11 cellular contexts compared by ENCODE assay signal in the genomic region with DNA sequence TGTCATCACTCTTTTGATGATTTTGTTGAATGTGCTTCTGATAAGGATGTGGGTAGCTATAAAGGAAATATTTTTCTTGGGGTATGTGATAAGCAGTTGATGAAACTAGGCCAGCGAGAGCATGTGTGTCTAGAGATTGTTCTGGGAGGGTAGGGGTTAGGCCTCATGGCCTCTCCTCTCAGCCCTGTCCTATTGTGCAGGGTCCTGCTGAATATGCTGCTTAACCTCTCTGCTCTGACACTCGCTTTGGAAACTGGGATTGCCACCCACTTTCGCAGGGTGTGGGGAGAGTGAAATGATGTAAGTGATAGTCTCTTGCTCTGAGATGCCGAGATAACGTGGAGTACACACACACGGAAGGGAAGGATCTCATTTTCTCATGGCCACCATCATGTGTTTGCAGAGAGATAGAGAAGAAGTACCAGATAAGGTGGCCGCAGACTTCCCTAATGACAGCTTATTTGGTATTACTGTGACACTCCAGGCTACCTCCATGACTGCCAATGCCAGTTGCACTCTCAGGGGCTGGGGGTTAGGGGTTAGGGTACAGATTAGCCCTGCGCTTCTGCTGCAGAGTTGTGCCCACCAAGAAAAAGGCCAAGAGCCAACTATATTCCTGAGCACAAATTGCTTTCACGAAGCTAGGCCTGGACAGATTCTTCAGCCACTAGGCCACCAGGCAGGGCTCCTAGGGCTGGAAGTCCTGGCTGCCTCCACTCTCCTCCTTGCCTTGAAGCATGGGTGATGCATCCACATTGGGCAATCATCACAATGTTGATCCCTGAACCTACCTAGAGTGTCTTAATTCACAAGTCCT. TPM values are rescaled to one million over a fixed set of nuclear protein-coding genes. Genes with fewer than 3 reads are reported as not detected.
DNase-seq lines count a peak whose midpoint lies in the region; ATAC-seq and TF ChIP-seq lines count a peak whose summit lies in the region.
"Had no signal": no experiment of that assay in that cellular context is flagged by ENCODE, and none has a peak within 500 bp of the region (broad histone marks: within the 10 kb centered on the region; RNA-seq: fewer than 3 reads in every experiment).

No MANE protein-coding gene starts in this region.

- H3K4me3 Mint-ChIP-seq in CD14-positive monocyte = no peak overlapping the region
- peak overlapping the region; percentile 86 for H3K4me3 Mint-ChIP-seq in activated naive CD4-positive, alpha-beta T cell treated with anti-CD3 and anti-CD28 coated beads, Interleukin-2, amount 50 U/mL, for 24 hours
- H3K4me3 Mint-ChIP-seq in naive B cell = peak overlapping the region in 6 of 8 donors; percentile 16 to 65 (median 36)

- no peaks in the 10 kb centered on the region for H3K9me2 ChIP-seq in SU-DHL-6 (replicated peaks; ENCODE audit: insufficient read depth, low read length)

- no peak overlapping the region for H2AFZ ChIP-seq in SU-DHL-6 (ENCODE audit: low read depth, low read length, severe bottlenecking)

- no peak for DNase-seq in CD14-positive monocyte (ENCODE audit: low spot score)
- no peak for DNase-seq in naive B cell
- no peak for DNase-seq in NCI-H524 treated with DMSO at 0.1 percent for 48 hours (lab: John Stamatoyannopoulos, UW)
- no peak for DNase-seq in ovary
- DNase-seq in midbrain (lab: John Stamatoyannopoulos, UW) = no peak
- DNase-seq in H7 = no peak
- DNase-seq: C1 segment of cervical spinal cord, NCI-H2107, SJCRH30 had no signal

- H3K36me3 ChIP-seq in SU-DHL-6 (ENCODE audit: low read length) (no peaks in the 10 kb centered on the region), ovary (no peaks in the 10 kb centered on the region), H7 (replicated peaks; ENCODE audit: control insufficient read depth, insufficient read depth, low read length) (no peaks in the 10 kb centered on the region)
- H3K36me3 ChIP-seq: SJCRH30 had no signal

- no peak overlapping the region for H3K4me2 ChIP-seq in SU-DHL-6 (ENCODE audit: low read depth, low read length, poor library complexity, severe bottlenecking)

- no peak for TF ChIP-seq POLR2A in ovary (IDR thresholded peaks at IDR 0.05)

- no peaks in the 10 kb centered on the region for H4K20me1 ChIP-seq in SU-DHL-6 (ENCODE audit: low read depth, low read length)

- no peak overlapping the region for H3K9ac ChIP-seq in SU-DHL-6 (ENCODE audit: low read length)

- TF ChIP-seq EP300 in ovary (IDR thresholded peaks at IDR 0.05) = no peak

- H3K4me1 ChIP-seq in ovary (ENCODE audit: insufficient read depth) = no peaks in the 10 kb centered on the region

- H3F3A ChIP-seq in SU-DHL-6 (ENCODE audit: insufficient read depth) = peaks cover 41% of the 10 kb centered on the region

- no peaks in the 10 kb centered on the region for H3K9me3 Mint-ChIP-seq in CD14-positive monocyte
- H3K9me3 Mint-ChIP-seq in activated naive CD4-positive, alpha-beta T cell treated with anti-CD3 and anti-CD28 coated beads, Interleukin-2, amount 50 U/mL, for 24 hours = no peaks in the 10 kb centered on the region
- no peaks in the 10 kb centered on the region for H3K9me3 Mint-ChIP-seq in naive B cell

- 85 to 91% (median 89%) methylated on average over 9 of the region's 9 CpGs for WGBS in ovary, 3 donors

- H3K9me3 ChIP-seq in SU-DHL-6 (ENCODE audit: insufficient read depth, low read length) (no peaks in the 10 kb centered on the region), ovary (no peaks in the 10 kb centered on the region)
- H3K9me3 ChIP-seq: SJCRH30 had no signal

- no peak for TF ChIP-seq CTCF in CD14-positive monocyte (IDR thresholded peaks at IDR 0.05)
- TF ChIP-seq CTCF in SU-DHL-6 (IDR thresholded peaks at IDR 0.05; ENCODE audit: insufficient read depth, low read length, poor library complexity, severe bottlenecking) = no peak
- TF ChIP-seq CTCF in ovary (IDR thresholded peaks at IDR 0.05) = no peak

- H3K27ac ChIP-seq in SU-DHL-6 (ENCODE audit: low read depth, low read length) (peak overlapping the region; percentile 98), ovary (no peak overlapping the region)
- H3K27ac ChIP-seq: SJCRH30 had no signal

- no peaks in the 10 kb centered on the region for H3K27me3 ChIP-seq in SU-DHL-6 (ENCODE audit: low read length)
- H3K27me3 ChIP-seq in ovary = no peaks in the 10 kb centered on the region
- H3K27me3 ChIP-seq in H7 (ENCODE audit: control insufficient read depth, insufficient read depth, low read length) = no peaks in the 10 kb centered on the region
- H3K27me3 ChIP-seq: SJCRH30 had no signal

- H3K4me1 Mint-ChIP-seq in CD14-positive monocyte = peaks cover 73% of the 10 kb centered on the region
- peaks cover 94% of the 10 kb centered on the region for H3K4me1 Mint-ChIP-seq in activated naive CD4-positive, alpha-beta T cell treated with anti-CD3 and anti-CD28 coated beads, Interleukin-2, amount 50 U/mL, for 24 hours
- H3K4me1 Mint-ChIP-seq in naive B cell = peaks cover 85 to 96% (median 92%) of the 10 kb centered on the region in 3 donors

- peaks cover 13 to 16% of the 10 kb centered on the region in 2 donors for H3K36me3 Mint-ChIP-seq in CD14-positive monocyte
- H3K36me3 Mint-ChIP-seq in activated naive CD4-positive, alpha-beta T cell treated with anti-CD3 and anti-CD28 coated beads, Interleukin-2, amount 50 U/mL, for 24 hours = peaks cover 5% of the 10 kb centered on the region
- peaks cover 0 to 7% of the 10 kb centered on the region in 2 donors for H3K36me3 Mint-ChIP-seq in naive B cell

- intact Hi-C loops in CD14-positive monocyte (cut with micrococcal nuclease) = no loop called here
- intact Hi-C loops in ovary (cut with DNase I) = no loop called here

- no peak for ATAC-seq in naive B cell (ENCODE audit: low read depth in 2 of 2)

- H3K27me3 Mint-ChIP-seq in CD14-positive monocyte (ENCODE audit: low read depth in 3 of 3) (peaks cover 0 to 2% (median 2%) of the 10 kb centered on the region in 3 donors), naive B cell (no peaks in the 10 kb centered on the region)
- no peaks in the 10 kb centered on the region for H3K27me3 Mint-ChIP-seq in activated naive CD4-positive, alpha-beta T cell treated with anti-CD3 and anti-CD28 coated beads, Interleukin-2, amount 50 U/mL, for 24 hours

- H3K27ac Mint-ChIP-seq in CD14-positive monocyte (peak overlapping the region in 4 of 7 donors; percentile 20 to 87 (median 79)), naive B cell (peak overlapping the region; percentile 2 to 92 (median 82))
- H3K27ac Mint-ChIP-seq in activated naive CD4-positive, alpha-beta T cell treated with anti-CD3 and anti-CD28 coated beads, Interleukin-2, amount 50 U/mL, for 24 hours = peak overlapping the region; percentile 94

- H3K4me3 ChIP-seq in SU-DHL-6 (ENCODE audit: insufficient read depth, low read length, poor library complexity, severe bottlenecking) (no peak overlapping the region), ovary (no peak overlapping the region), H7 (ENCODE audit: insufficient read depth, low read depth, low read length) (no peak overlapping the region)
- H3K4me3 ChIP-seq: SJCRH30 had no signal

- peaks cover 78% of the 10 kb centered on the region for H3K79me2 ChIP-seq in SU-DHL-6 (ENCODE audit: insufficient read depth, low read length)

RNA-seq across cellular contexts. Expression of a gene that starts 25.2 kb away (rescaled TPM):
- polyA plus RNA-seq in CD14-positive monocyte (10 to 100 TPM; 47.0 to 55.5 TPM), naive B cell (ENCODE audit: low read depth in 6 of 6) (100 to 1,000 TPM; 224 to 432 (median 315) TPM), ovary (10 to 100 TPM in 1 of 2 donors, 1 to 10 TPM in 1; 5.0 to 12.0 TPM)
- total RNA-seq in ovary = 10 to 100 TPM in 1 of 7 donors, 1 to 10 TPM in 6; 1.4 to 14.6 (median 4.5) TPM
- 38.6 and 45.8 TPM in 2 replicates for total RNA-seq in H7 (2014; rRNA removed; shearing (Covaris generic))

Comparison
In these comparisons a context has a peak if more than half of its experiments do, and no peak if none do; other contexts are left out.
1. H3K4me3 Mint-ChIP-seq: peak in activated naive CD4-positive, alpha-beta T cell treated with anti-CD3 and anti-CD28 coated beads, Interleukin-2, amount 50 U/mL, for 24 hours (single experiment) and naive B cell (6 of 8); none in CD14-positive monocyte (0 of 2).
2. Peak in every context shown above with its lines, with median percentiles within 50 percentile points of each other: H3K27ac Mint-ChIP-seq.